In genomic region chrX:108537005-108537404, GRCh38 we compare ENCODE assay signal across 9 cellular contexts.
DNase-seq lines count a peak whose midpoint lies in the region; ATAC-seq, FAIRE-seq and TF ChIP-seq lines count a peak whose summit lies in the region.
"Had no signal": no experiment of that assay in that cellular context is flagged by ENCODE, and none has a peak within 500 bp of the region (broad histone marks: within the 10 kb centered on the region; RNA-seq: fewer than 3 reads in every experiment).

No MANE protein-coding gene starts in this region.

- no peak overlapping the region for H3K27ac Mint-ChIP-seq in CD4-positive, alpha-beta T cell

- no peak overlapping the region for H3K4me3 Mint-ChIP-seq in CD4-positive, alpha-beta T cell

- ATAC-seq in CD4-positive, alpha-beta T cell (ENCODE audit: poor library complexity) = no peak
- ATAC-seq in GM18867 (IDR thresholded peaks at IDR 0.05; ENCODE audit: unreplicated experiment) (peak; percentile 90), HG03066 (IDR thresholded peaks at IDR 0.05; ENCODE audit: low read depth, unreplicated experiment) (peak; percentile 79), GM21737 (IDR thresholded peaks at IDR 0.05; ENCODE audit: unreplicated experiment) (no peak)
- ATAC-seq in activated CD4-positive, CD25-positive, alpha-beta regulatory T cell treated with anti-CD3 and anti-CD28 coated beads, Interleukin-2, amount 50 U/mL, for 24 hours = no peak

- POLR2A ChIA-PET in CD4-positive, alpha-beta T cell (lab: Charles Lee) = no interaction called here

- no peaks in the 10 kb centered on the region for H3K9me3 ChIP-seq in CD4-positive, alpha-beta T cell (ENCODE audit: control insufficient read depth, low read length)

- CTCF ChIA-PET in CD4-positive, alpha-beta T cell (lab: Charles Lee) = no interaction called here

- no peak overlapping the region for H3K27ac ChIP-seq in CD4-positive, alpha-beta T cell (ENCODE audit: low read depth, low read length)

- H3K4me3 ChIP-seq in bronchial epithelial cell (ENCODE audit: low read depth, low read length) = no peak overlapping the region

- no peaks in the 10 kb centered on the region for H3K36me3 ChIP-seq in bronchial epithelial cell (ENCODE audit: control insufficient read depth, insufficient read depth, low read length)

- no peaks in the 10 kb centered on the region for H3K9me3 Mint-ChIP-seq in CD4-positive, alpha-beta T cell

- no peak for FAIRE-seq in bronchial epithelial cell (lab: Jason Lieb, UNC)

- H3K27me3 ChIP-seq in CD4-positive, alpha-beta T cell (ENCODE audit: control insufficient read depth, insufficient read depth, low read length) = no peaks in the 10 kb centered on the region
- H3K27me3 ChIP-seq in bronchial epithelial cell (ENCODE audit: control insufficient read depth, insufficient read depth, low read length) = no peaks in the 10 kb centered on the region

- no peaks in the 10 kb centered on the region for H3K36me3 Mint-ChIP-seq in CD4-positive, alpha-beta T cell (ENCODE audit: low read depth)

- H3K27me3 Mint-ChIP-seq in CD4-positive, alpha-beta T cell = no peaks in the 10 kb centered on the region

- no peak for DNase-seq in CD4-positive, alpha-beta T cell
- peak; percentile 3 for DNase-seq in NCI-H2196 (lab: John Stamatoyannopoulos, UW; ENCODE audit: unreplicated experiment)
- DNase-seq in bronchial epithelial cell (ENCODE audit: low read depth) = peak; percentile 38
- peak; percentile 50 for DNase-seq in myocyte (ENCODE audit: low read depth)
- DNase-seq: left cardiac atrium had no signal

- H3K4me1 Mint-ChIP-seq in CD4-positive, alpha-beta T cell (ENCODE audit: low read depth) = no peaks in the 10 kb centered on the region

- peak; percentile 26 for TF ChIP-seq CTCF in CD4-positive, alpha-beta T cell (IDR thresholded peaks at IDR 0.05)
- peak; percentile 27 for TF ChIP-seq CTCF in bronchial epithelial cell (IDR thresholded peaks at IDR 0.05; ENCODE audit: insufficient read depth, low read length, severe bottlenecking)

- intact Hi-C loops in CD4-positive, alpha-beta T cell (cut with DNase I, micrococcal nuclease) = no loop called here

Comparison
In these comparisons a context has a peak if more than half of its experiments do, and no peak if none do; other contexts are left out.
1. ATAC-seq: peak in GM18867 (single experiment) and HG03066 (single experiment); none in CD4-positive, alpha-beta T cell (single experiment), GM21737 (single experiment) and activated CD4-positive, CD25-positive, alpha-beta regulatory T cell treated with anti-CD3 and anti-CD28 coated beads, Interleukin-2, amount 50 U/mL, for 24 hours (0 of 2).
2. DNase-seq: peak in NCI-H2196 (single experiment), bronchial epithelial cell (single experiment) and myocyte (single experiment); none in CD4-positive, alpha-beta T cell (0 of 10).